In the genomic region with DNA sequence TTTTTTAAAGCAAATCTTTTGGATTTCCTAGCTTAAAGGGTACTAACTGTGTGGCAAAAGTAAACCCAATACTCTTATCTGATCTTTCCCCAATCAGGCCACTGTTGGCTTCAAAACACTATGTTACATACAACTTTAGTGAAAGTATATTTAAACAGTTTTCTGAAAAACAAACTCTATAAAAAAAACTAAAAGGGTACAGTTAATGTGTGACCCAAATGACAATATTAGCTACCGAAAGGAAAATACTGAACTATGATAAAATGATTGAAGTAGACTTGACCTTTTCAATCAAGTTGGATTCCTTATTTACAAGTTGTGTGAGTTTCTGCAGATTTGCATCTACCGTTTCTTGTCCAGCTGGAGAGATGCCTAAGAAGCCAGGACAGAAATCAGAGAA, we compare ENCODE assay signal across 16 cellular contexts. TPM values are rescaled to one million over a fixed set of nuclear protein-coding genes. Genes with fewer than 3 reads are reported as not detected.
DNase-seq lines count a peak whose midpoint lies in the region; ATAC-seq and TF ChIP-seq lines count a peak whose summit lies in the region.
"Had no signal": no experiment of that assay in that cellular context is flagged by ENCODE, and none has a peak within 500 bp of the region (broad histone marks: within the 10 kb centered on the region; RNA-seq: fewer than 3 reads in every experiment).

No MANE protein-coding gene starts in this region.

- no peak for ATAC-seq in activated naive CD8-positive, alpha-beta T cell treated with anti-CD3 and anti-CD28 coated beads, Interleukin-2, amount 50 U/mL, for 24 hours
- ATAC-seq: CD8-positive, alpha-beta T cell; GM23338 had no signal

- H3K4me3 ChIP-seq in OCI-LY7 (ENCODE audit: low read depth, low read length, poor library complexity, severe bottlenecking), result no peak overlapping the region
- H3K4me3 ChIP-seq: GM23338 had no signal

- TF ChIP-seq CTCF in OCI-LY7 (conservative IDR thresholded peaks at IDR 0.05; ENCODE audit: low read length), result no peak

- intact Hi-C loops in OCI-LY7 (cut with micrococcal nuclease; ENCODE audit: unreplicated experiment), result loop anchor here (10.0 kb wide), 1 partner anchor 270 kb away; a partner anchor contains a TSS

- peaks cover 81% of the 10 kb centered on the region for H3K4me1 ChIP-seq in OCI-LY7 (ENCODE audit: insufficient read depth, low read length, poor library complexity, severe bottlenecking)

- DNase-seq in T-helper 2 cell treated with Interferon-gamma antibody and Interleukin-4, amounts not matched to agents 5 μg/mL and 100 μg/mL, for 36 hours (ENCODE audit: low spot score), result no peak
- DNase-seq in T-helper 2 cell (no peak), OCI-LY7 (ENCODE audit: low spot score) (no peak), NCI-H1436 (lab: John Stamatoyannopoulos, UW) (no peak), COLO829 (ENCODE audit: low spot score) (no peak)
- no peak for DNase-seq in activated T-cell treated with anti-CD3 and anti-CD28 coated beads, Interleukin-2, amount 50 U/mL, for 24 hours
- DNase-seq in activated T-cell treated with anti-CD3 and anti-CD28 coated beads, Interleukin-2, amount 50 U/mL, for 48 hours, result no peak
- DNase-seq in activated naive CD8-positive, alpha-beta T cell treated with anti-CD3 and anti-CD28 coated beads, Interleukin-2, amount 50 U/mL, for 24 hours, result no peak
- DNase-seq: Caco-2; CD8-positive, alpha-beta T cell; DND-41; GDM1; H7 had no signal

- no peaks in the 10 kb centered on the region for H3K9me3 Mint-ChIP-seq in T-helper 2 cell treated with Interferon-gamma antibody and Interleukin-4, amounts not matched to agents 5 μg/mL and 100 μg/mL, for 36 hours
- H3K9me3 Mint-ChIP-seq in activated T-cell treated with anti-CD3 and anti-CD28 coated beads, Interleukin-2, amount 50 U/mL, for 24 hours, result no peaks in the 10 kb centered on the region
- no peaks in the 10 kb centered on the region for H3K9me3 Mint-ChIP-seq in activated naive CD8-positive, alpha-beta T cell treated with anti-CD3 and anti-CD28 coated beads, Interleukin-2, amount 50 U/mL, for 24 hours
- H3K9me3 Mint-ChIP-seq: CD14-positive monocyte; CD8-positive, alpha-beta T cell; GM23338 had no signal

- no peak overlapping the region for H3K4me2 ChIP-seq in OCI-LY7 (ENCODE audit: low read length)
- H3K4me2 ChIP-seq: GM23338 had no signal

- H3K27ac ChIP-seq in OCI-LY7 (ENCODE audit: low read depth, low read length, poor library complexity, severe bottlenecking), result peak overlapping the region; percentile 13
- H3K27ac ChIP-seq: 22Rv1 had no signal

- no TSS peak for BruUV-seq in OCI-LY7 (replicated peaks; lab: Mats Ljungman, UMichigan)

- H3K79me2 ChIP-seq in OCI-LY7 (ENCODE audit: insufficient read depth, low read depth, low read length), result peaks cover 38% of the 10 kb centered on the region

- no peak overlapping the region for H3K4me3 Mint-ChIP-seq in T-helper 2 cell treated with Interferon-gamma antibody and Interleukin-4, amounts not matched to agents 5 μg/mL and 100 μg/mL, for 36 hours
- no peak overlapping the region for H3K4me3 Mint-ChIP-seq in activated T-cell treated with anti-CD3 and anti-CD28 coated beads, Interleukin-2, amount 50 U/mL, for 24 hours
- peak overlapping the region; percentile 45 for H3K4me3 Mint-ChIP-seq in activated naive CD8-positive, alpha-beta T cell treated with anti-CD3 and anti-CD28 coated beads, Interleukin-2, amount 50 U/mL, for 24 hours
- H3K4me3 Mint-ChIP-seq: CD14-positive monocyte; CD8-positive, alpha-beta T cell; GM23338 had no signal

- H3K9me3 ChIP-seq in OCI-LY7 (ENCODE audit: low read length), result no peaks in the 10 kb centered on the region
- H3K9me3 ChIP-seq: Caco-2 had no signal

- peaks cover 82% of the 10 kb centered on the region for H3K36me3 ChIP-seq in OCI-LY7 (ENCODE audit: insufficient read depth, low read length)

- H3K27me3 Mint-ChIP-seq in T-helper 2 cell treated with Interferon-gamma antibody and Interleukin-4, amounts not matched to agents 5 μg/mL and 100 μg/mL, for 36 hours (ENCODE audit: low read depth), result no peaks in the 10 kb centered on the region
- no peaks in the 10 kb centered on the region for H3K27me3 Mint-ChIP-seq in activated T-cell treated with anti-CD3 and anti-CD28 coated beads, Interleukin-2, amount 50 U/mL, for 24 hours
- no peaks in the 10 kb centered on the region for H3K27me3 Mint-ChIP-seq in activated naive CD8-positive, alpha-beta T cell treated with anti-CD3 and anti-CD28 coated beads, Interleukin-2, amount 50 U/mL, for 24 hours

- peaks cover 67% of the 10 kb centered on the region for H3K4me1 Mint-ChIP-seq in T-helper 2 cell treated with Interferon-gamma antibody and Interleukin-4, amounts not matched to agents 5 μg/mL and 100 μg/mL, for 36 hours (ENCODE audit: low read depth)
- peaks cover 75% of the 10 kb centered on the region for H3K4me1 Mint-ChIP-seq in activated T-cell treated with anti-CD3 and anti-CD28 coated beads, Interleukin-2, amount 50 U/mL, for 24 hours (ENCODE audit: low read depth)
- H3K4me1 Mint-ChIP-seq in activated naive CD8-positive, alpha-beta T cell treated with anti-CD3 and anti-CD28 coated beads, Interleukin-2, amount 50 U/mL, for 24 hours, result peaks cover 89% of the 10 kb centered on the region

- POLR2A ChIA-PET in OCI-LY7 (lab: Charles Lee), result interaction anchor here (0.6 to 1.1 kb wide), 3 partner anchors 12 to 376 kb away, joined by 3 read pairs; no protein-coding TSS in a partner anchor

- no peaks in the 10 kb centered on the region for H3K9me2 ChIP-seq in OCI-LY7 (ENCODE audit: insufficient read depth, low read length)

- no peaks in the 10 kb centered on the region for H4K20me1 ChIP-seq in OCI-LY7 (ENCODE audit: insufficient read depth, low read length)

- H3K36me3 Mint-ChIP-seq in T-helper 2 cell treated with Interferon-gamma antibody and Interleukin-4, amounts not matched to agents 5 μg/mL and 100 μg/mL, for 36 hours (ENCODE audit: low read depth), result peaks cover 79% of the 10 kb centered on the region
- peaks cover 93% of the 10 kb centered on the region for H3K36me3 Mint-ChIP-seq in activated T-cell treated with anti-CD3 and anti-CD28 coated beads, Interleukin-2, amount 50 U/mL, for 24 hours (ENCODE audit: low read depth)
- H3K36me3 Mint-ChIP-seq in activated naive CD8-positive, alpha-beta T cell treated with anti-CD3 and anti-CD28 coated beads, Interleukin-2, amount 50 U/mL, for 24 hours (ENCODE audit: low read depth), result peaks cover 78% of the 10 kb centered on the region

- CTCF ChIA-PET in OCI-LY7 (lab: Charles Lee; ENCODE audit: unreplicated experiment), result interaction anchor here (0.6 kb wide), 1 partner anchor 20 kb away, joined by 5 read pairs; no protein-coding TSS in a partner anchor

- peak overlapping the region; percentile 63 for H3K27ac Mint-ChIP-seq in T-helper 2 cell treated with Interferon-gamma antibody and Interleukin-4, amounts not matched to agents 5 μg/mL and 100 μg/mL, for 36 hours
- H3K27ac Mint-ChIP-seq in activated T-cell treated with anti-CD3 and anti-CD28 coated beads, Interleukin-2, amount 50 U/mL, for 24 hours, result peak overlapping the region; percentile 62
- peak overlapping the region; percentile 100 for H3K27ac Mint-ChIP-seq in activated naive CD8-positive, alpha-beta T cell treated with anti-CD3 and anti-CD28 coated beads, Interleukin-2, amount 50 U/mL, for 24 hours
- H3K27ac Mint-ChIP-seq: CD14-positive monocyte, GM23338 had no signal

- no peak overlapping the region for H2AFZ ChIP-seq in OCI-LY7 (ENCODE audit: low read length)
- H2AFZ ChIP-seq: GM23338 had no signal

RNA-seq across cellular contexts. Expression of a gene that starts 5.8 kb away (rescaled TPM):
- 19.2 and 26.0 TPM in 2 replicates for total RNA-seq in OCI-LY7 (2014; rRNA removed; shearing (Covaris generic))
- 53.6 and 67.3 TPM in 2 replicates for total RNA-seq in OCI-LY7 (2022)

RNA-seq across cellular contexts. Expression of a gene that starts 49.9 kb away (rescaled TPM):
- total RNA-seq in OCI-LY7 (2014; rRNA removed; shearing (Covaris generic)), result 1.8 and 4.5 TPM in 2 replicates
- 3.9 and 4.2 TPM in 2 replicates for total RNA-seq in OCI-LY7 (2022)
- total RNA-seq: Caco-2; CD8-positive, alpha-beta T cell had no signal
